18 cellular contexts compared by ENCODE assay signal in genomic region chr15:35288580-35288979, GRCh38.
"Had no signal": no experiment of that assay in that cellular context is flagged by ENCODE, and none has a peak within 500 bp of the region (broad histone marks: within the 10 kb centered on the region; RNA-seq: fewer than 3 reads in every experiment).

No MANE protein-coding gene starts in this region.

- H3K27ac ChIP-seq: epithelial cell of prostate, esophagus squamous epithelium, left lung, lower lobe of right lung, parathyroid adenoma, psoas muscle, right atrium auricular region, spleen, suprapubic skin, tibial artery had no signal

- H3K4me1 ChIP-seq: left lung, lower lobe of right lung, parathyroid adenoma, right atrium auricular region, spleen, tibial artery had no signal

- DNase-seq: activated B cell treated with CpG ODN at 0.5 μM for 24 hours; activated CD4-positive, alpha-beta T cell treated with anti-CD3 and anti-CD28 coated beads, Interleukin-2, amount 50 U/mL, for 1 hour; activated CD8-positive, alpha-beta T cell treated with anti-CD3 and anti-CD28 coated beads for 36 hours; activated T-cell treated with anti-CD3 and anti-CD28 coated beads, Interleukin-2, amount 50 U/mL, for 4 hours; effector CD4-positive, alpha-beta T cell; esophagus squamous epithelium; left lung; lower lobe of right lung; psoas muscle; spleen; stimulated activated naive CD4-positive, alpha-beta T cell; tibial artery had no signal

- H2AFZ ChIP-seq: parathyroid adenoma had no signal

- H3K4me3 ChIP-seq: esophagus squamous epithelium, left lung, lower lobe of right lung, psoas muscle, right atrium auricular region, spleen, suprapubic skin, tibial artery had no signal

- H3K36me3 ChIP-seq: esophagus squamous epithelium, left lung, lower lobe of right lung, right atrium auricular region, spleen, suprapubic skin, tibial artery had no signal

- H3K79me2 ChIP-seq: parathyroid adenoma had no signal

- H3K9me3 Mint-ChIP-seq: activated naive CD4-positive, alpha-beta T cell treated with anti-CD3 and anti-CD28 coated beads, Interleukin-2, amount 50 U/mL, for 72 hours; activated T-helper 17 cell treated with anti-CD3 and anti-CD28 coated beads, Interleukin-2, amount 50 U/mL, for 72 hours had no signal

- H3K4me3 Mint-ChIP-seq: activated B cell treated with CpG ODN at 0.5 μM for 24 hours; activated CD8-positive, alpha-beta T cell treated with anti-CD3 and anti-CD28 coated beads for 36 hours; activated T-cell treated with anti-CD3 and anti-CD28 coated beads, Interleukin-2, amount 50 U/mL, for 4 hours; activated T-helper 17 cell treated with anti-CD3 and anti-CD28 coated beads, Interleukin-2, amount 50 U/mL, for 72 hours had no signal

- H3K9ac ChIP-seq: parathyroid adenoma had no signal

- H3K36me3 Mint-ChIP-seq: activated naive CD4-positive, alpha-beta T cell treated with anti-CD3 and anti-CD28 coated beads, Interleukin-2, amount 50 U/mL, for 72 hours had no signal

- H3K4me1 Mint-ChIP-seq: activated B cell treated with CpG ODN at 0.5 μM for 24 hours; activated T-helper 17 cell treated with anti-CD3 and anti-CD28 coated beads, Interleukin-2, amount 50 U/mL, for 72 hours had no signal

- H3K27me3 ChIP-seq: esophagus squamous epithelium, left lung, right atrium auricular region, spleen, suprapubic skin, tibial artery had no signal

- H3K9me3 ChIP-seq: esophagus squamous epithelium, left lung, lower lobe of right lung, psoas muscle, right atrium auricular region, spleen, suprapubic skin, tibial artery had no signal

- H3K27me3 Mint-ChIP-seq: activated B cell treated with CpG ODN at 0.5 μM for 24 hours; activated T-helper 17 cell treated with anti-CD3 and anti-CD28 coated beads, Interleukin-2, amount 50 U/mL, for 72 hours had no signal

- H3K27ac Mint-ChIP-seq: activated B cell treated with CpG ODN at 0.5 μM for 24 hours; activated CD8-positive, alpha-beta T cell treated with anti-CD3 and anti-CD28 coated beads for 36 hours; activated naive CD4-positive, alpha-beta T cell treated with anti-CD3 and anti-CD28 coated beads, Interleukin-2, amount 50 U/mL, for 72 hours; activated T-helper 17 cell treated with anti-CD3 and anti-CD28 coated beads, Interleukin-2, amount 50 U/mL, for 72 hours had no signal
